Comparison of ENCODE assay signal across 23 cellular contexts in genomic region chrX:43225626-43226328, GRCh38.
DNase-seq lines count a peak whose midpoint lies in the region; ATAC-seq, FAIRE-seq and TF ChIP-seq lines count a peak whose summit lies in the region.
"Had no signal": no experiment of that assay in that cellular context is flagged by ENCODE, and none has a peak within 500 bp of the region (broad histone marks: within the 10 kb centered on the region; RNA-seq: fewer than 3 reads in every experiment).

No MANE protein-coding gene starts in this region.

- H3K27ac ChIP-seq in 22Rv1 (peak overlapping the region; percentile 62), kidney (ENCODE audit: low read depth in 2 of 2, low read length in 2 of 2) (no peak overlapping the region), upper lobe of right lung (no peak overlapping the region), osteoblast (ENCODE audit: low read depth, low read length) (no peak overlapping the region)
- H3K27ac ChIP-seq: SK-N-MC had no signal

- no peaks in the 10 kb centered on the region for H4K20me1 ChIP-seq in osteoblast (ENCODE audit: insufficient read depth, low read length)

- FAIRE-seq in kidney (lab: Jason Lieb, UNC), result peak; percentile 89
- FAIRE-seq: GM12891, K562 had no signal

- H3K79me2 ChIP-seq in osteoblast (ENCODE audit: insufficient read depth, low read length), result no peaks in the 10 kb centered on the region

- H3K4me3 ChIP-seq in kidney (ENCODE audit: low read length in 2 of 2) (no peak overlapping the region), mucosa of descending colon (no peak overlapping the region), upper lobe of right lung (no peak overlapping the region), osteoblast (ENCODE audit: insufficient read depth, low read length) (no peak overlapping the region)
- H3K4me3 ChIP-seq: K562, SK-N-MC had no signal

- DNase-seq in HuH-7.5 (ENCODE audit: low spot score) (peak; percentile 3), kidney (no peak), mucosa of descending colon (no peak), upper lobe of right lung (no peak), osteoblast (ENCODE audit: insufficient read length, low spot score, missing footprints) (no peak), NCI-H146 treated with DMSO at 0.1 percent for 48 hours (lab: John Stamatoyannopoulos, UW; ENCODE audit: unreplicated experiment) (no peak)
- DNase-seq: BE2C; CD4-positive, CD25-positive, alpha-beta regulatory T cell; COR-L47; DMS153; EL; HFFc6; NCI-H1105; NCI-H1694; NCI-H2081 treated with DMSO at 0.1 percent for 48 hours; NCI-H510A treated with DMSO at 0.1 percent for 48 hours; NCI-H774; SHP77 had no signal

- H3K27me3 ChIP-seq in upper lobe of right lung (no peaks in the 10 kb centered on the region), osteoblast (ENCODE audit: insufficient read depth, low read length) (no peaks in the 10 kb centered on the region)
- H3K27me3 ChIP-seq: BE2C had no signal

- peak; percentile 90 for ATAC-seq in mucosa of descending colon
- no peak for ATAC-seq in upper lobe of right lung
- no peak for ATAC-seq in GM21515 (IDR thresholded peaks at IDR 0.05; ENCODE audit: unreplicated experiment)
- ATAC-seq: K562 had no signal

- intact Hi-C loops in kidney (cut with DNase I), result no loop called here
- intact Hi-C loops in mucosa of descending colon (cut with DNase I, micrococcal nuclease), result no loop called here
- intact Hi-C loops in upper lobe of right lung (cut with DNase I), result no loop called here

- H3K9ac ChIP-seq in kidney (ENCODE audit: low read length in 2 of 2), result no peak overlapping the region

- TF ChIP-seq CTCF in 22Rv1 (IDR thresholded peaks at IDR 0.05), result no peak
- no peak for TF ChIP-seq CTCF in kidney (IDR thresholded peaks at IDR 0.05; ENCODE audit: borderline replicate concordance, extremely low read depth, insufficient read depth)
- TF ChIP-seq CTCF in mucosa of descending colon (IDR thresholded peaks at IDR 0.05), result no peak
- no peak for TF ChIP-seq CTCF in upper lobe of right lung (IDR thresholded peaks at IDR 0.05)
- no peak for TF ChIP-seq CTCF in osteoblast (IDR thresholded peaks at IDR 0.05; ENCODE audit: extremely low read depth, low read depth, low read length)

- no peaks in the 10 kb centered on the region for H3K9me3 ChIP-seq in kidney (ENCODE audit: control insufficient read depth in 1 of 2, low read length in 2 of 2)
- H3K9me3 ChIP-seq in mucosa of descending colon, result no peaks in the 10 kb centered on the region
- no peaks in the 10 kb centered on the region for H3K9me3 ChIP-seq in upper lobe of right lung
- no peaks in the 10 kb centered on the region for H3K9me3 ChIP-seq in osteoblast (ENCODE audit: low read depth, low read length)
- H3K9me3 ChIP-seq: BE2C had no signal

- H3K36me3 ChIP-seq in kidney (ENCODE audit: control insufficient read depth in 1 of 2, insufficient read depth in 2 of 2, low read length in 2 of 2) (no peaks in the 10 kb centered on the region), mucosa of descending colon (ENCODE audit: low read depth) (no peaks in the 10 kb centered on the region), upper lobe of right lung (no peaks in the 10 kb centered on the region), osteoblast (ENCODE audit: insufficient read depth, low read length) (no peaks in the 10 kb centered on the region)
- H3K36me3 ChIP-seq: BE2C had no signal

- H2AFZ ChIP-seq in osteoblast (ENCODE audit: low read length), result no peak overlapping the region

- H3K4me1 ChIP-seq in kidney (ENCODE audit: control insufficient read depth in 1 of 2, insufficient read depth in 1 of 2, low read depth in 1 of 2, low read length in 2 of 2) (no peaks in the 10 kb centered on the region), mucosa of descending colon (ENCODE audit: low read depth) (no peaks in the 10 kb centered on the region), upper lobe of right lung (no peaks in the 10 kb centered on the region), osteoblast (ENCODE audit: insufficient read depth, low read length) (no peaks in the 10 kb centered on the region)
- H3K4me1 ChIP-seq: BE2C had no signal

- no peak overlapping the region for H3K4me2 ChIP-seq in osteoblast (ENCODE audit: insufficient read depth, low read length)
